1 cellular context compared by ENCODE assay signal in genomic region chr1:43548285-43549271, GRCh38.
TF ChIP-seq lines count a peak whose summit lies in the region.

No MANE protein-coding gene starts in this region.

TF ChIP-seq in HepG2, 621 proteins besides CTCF, POLR2A, EP300 and RAD21 (continued from another document and continues in another):
- TF ChIP-seq ZBTB33 (CRISPR knock-in tag; IDR thresholded peaks at IDR 0.05) = peak; percentile 76
- peak; percentile 84 for TF ChIP-seq TFAP4 (IDR thresholded peaks at IDR 0.05; ENCODE audit: borderline replicate concordance, low read depth)
- no peak for TF ChIP-seq GABPA (IDR thresholded peaks at IDR 0.05; ENCODE audit: low read depth, low read length)
- TF ChIP-seq GABPA (CRISPR knock-in tag; IDR thresholded peaks at IDR 0.05; ENCODE audit: low read depth) = peak; percentile 56
- peak; percentile 92; the same call in 1 of the 2 replicates for TF ChIP-seq ZNF691 (CRISPR knock-in tag; IDR thresholded peaks at IDR 0.05; ENCODE audit: borderline replicate concordance, low read depth)
- TF ChIP-seq ASH2L (IDR thresholded peaks at IDR 0.05; ENCODE audit: insufficient read length, low read depth, low read length) = peak; percentile 78
- TF ChIP-seq ATF6 (CRISPR knock-in tag; conservative IDR thresholded peaks at IDR 0.05) = no peak
- no peak; the same call in 1 of the 2 replicates for TF ChIP-seq GMEB1 (CRISPR knock-in tag; IDR thresholded peaks at IDR 0.05; ENCODE audit: borderline replicate concordance)
- no peak for TF ChIP-seq FLYWCH1 (CRISPR knock-in tag; IDR thresholded peaks at IDR 0.05)
- no peak for TF ChIP-seq NFE2 (CRISPR knock-in tag; IDR thresholded peaks at IDR 0.05)
- TF ChIP-seq GFI1 (CRISPR knock-in tag; IDR thresholded peaks at IDR 0.05; ENCODE audit: borderline replicate concordance) = peak; percentile 68; the same call in 1 of the 2 replicates
- TF ChIP-seq PCBP2 (optimal IDR thresholded peaks at IDR 0.05; ENCODE audit: low read depth, low read length, poor library complexity, severe bottlenecking) = no peak
- TF ChIP-seq PAWR (CRISPR knock-in tag; IDR thresholded peaks at IDR 0.05; ENCODE audit: borderline replicate concordance) = no peak
- peak; percentile 98 for TF ChIP-seq NR2F2 (IDR thresholded peaks at IDR 0.05; ENCODE audit: borderline replicate concordance, low read depth)
- no peak for TF ChIP-seq ZNF207 (IDR thresholded peaks at IDR 0.05; ENCODE audit: borderline replicate concordance)
- TF ChIP-seq ZNF33A (CRISPR knock-in tag; IDR thresholded peaks at IDR 0.05; ENCODE audit: borderline replicate concordance) = no peak
- peak; percentile 76; the same call in 1 of the 2 replicates for TF ChIP-seq ZNF124 (CRISPR knock-in tag; IDR thresholded peaks at IDR 0.05)
- TF ChIP-seq ZBTB39 (CRISPR knock-in tag; IDR thresholded peaks at IDR 0.05) = no peak
- no peak; the same call in 1 of the 2 replicates for TF ChIP-seq SRY (CRISPR knock-in tag; IDR thresholded peaks at IDR 0.05)
- TF ChIP-seq ZSCAN9 (CRISPR knock-in tag; IDR thresholded peaks at IDR 0.05; ENCODE audit: borderline replicate concordance) = peak; percentile 87
- no peak for TF ChIP-seq ZNF253 (CRISPR knock-in tag; IDR thresholded peaks at IDR 0.05; ENCODE audit: borderline replicate concordance)
- no peak for TF ChIP-seq ZNF569 (CRISPR knock-in tag; IDR thresholded peaks at IDR 0.05; ENCODE audit: borderline replicate concordance)
- no peak for TF ChIP-seq POLR2G (IDR thresholded peaks at IDR 0.05; ENCODE audit: low read depth, low read length)
- no peak for TF ChIP-seq THAP8 (CRISPR knock-in tag; IDR thresholded peaks at IDR 0.05; ENCODE audit: borderline replicate concordance)
- no peak for TF ChIP-seq MTA3 (CRISPR knock-in tag; IDR thresholded peaks at IDR 0.05)
- no peak for TF ChIP-seq AHR (CRISPR knock-in tag; IDR thresholded peaks at IDR 0.05)
- TF ChIP-seq MNT (IDR thresholded peaks at IDR 0.05) = peak; percentile 49; the same call in 1 of the 2 replicates
- TF ChIP-seq PRMT3 (CRISPR knock-in tag; IDR thresholded peaks at IDR 0.05; ENCODE audit: borderline replicate concordance, low read depth) = no peak
- 0 out of 2 replicates have a peak, but pooled peaks have one; percentile 44 for TF ChIP-seq ZBTB4 (CRISPR knock-in tag; IDR thresholded peaks at IDR 0.05; ENCODE audit: borderline replicate concordance)
- TF ChIP-seq ZNF646 (CRISPR knock-in tag; IDR thresholded peaks at IDR 0.05) = no peak
- TF ChIP-seq MZF1 (CRISPR knock-in tag; IDR thresholded peaks at IDR 0.05; ENCODE audit: borderline replicate concordance) = 0 out of 2 replicates have a peak, but pooled peaks have one; percentile 73
- no peak for TF ChIP-seq HNRNPL (IDR thresholded peaks at IDR 0.05; ENCODE audit: low read depth, low read length)
- peak; percentile 92 for TF ChIP-seq TGIF2 (CRISPR knock-in tag; IDR thresholded peaks at IDR 0.05)
